9 cellular contexts compared by ENCODE assay signal in genomic region chrX:17377795-17378194, GRCh38. TPM values are rescaled to one million over a fixed set of nuclear protein-coding genes. Genes with fewer than 3 reads are reported as not detected.
A peak's percentile ranks its signal among the peaks of the same experiment; 100 is the strongest.
DNase-seq lines count a peak whose midpoint lies in the region; ATAC-seq and TF ChIP-seq lines count a peak whose summit lies in the region.
"Had no signal": no experiment of that assay in that cellular context is flagged by ENCODE, and none has a peak within 500 bp of the region (broad histone marks: within the 10 kb centered on the region; RNA-seq: fewer than 3 reads in every experiment).

No MANE protein-coding gene starts in this region.

- CTCF ChIA-PET in Caco-2 (lab: Charles Lee), result no interaction called here

- peak overlapping the region; percentile 70 for H3K4me3 Mint-ChIP-seq in Caco-2 (ENCODE audit: unreplicated experiment)
- peak overlapping the region; percentile 65 for H3K4me3 Mint-ChIP-seq in endodermal cell
- H3K4me3 Mint-ChIP-seq in osteocyte (ENCODE audit: unreplicated experiment), result peak overlapping the region; percentile 51

- in situ Hi-C loops in HAP-1 (cut with MboI; ENCODE audit: low sequenced_read_pairs), result loop anchor here (5.0 kb wide), 1 partner anchor 145 kb away; no protein-coding TSS in a partner anchor

- H3K4me1 ChIP-seq in Caco-2 (no peaks in the 10 kb centered on the region), endodermal cell (ENCODE audit: control insufficient read depth, insufficient read depth, low read length) (no peaks in the 10 kb centered on the region), HAP-1 (no peaks in the 10 kb centered on the region; the same call in 1 of the 2 replicates)

- TF ChIP-seq CTCF in Caco-2 (IDR thresholded peaks at IDR 0.05; ENCODE audit: insufficient read depth in 1 of 2, low read depth in 1 of 2, low read length in 1 of 2, severe bottlenecking in 1 of 2, unreplicated experiment in 1 of 2) (no peak), endodermal cell (conservative IDR thresholded peaks at IDR 0.05) (no peak), osteocyte (IDR thresholded peaks at IDR 0.05) (no peak)

- H3K9ac ChIP-seq in endodermal cell (ENCODE audit: extremely low read depth, low read length, poor library complexity, severe bottlenecking), result no peak overlapping the region

- H3K4me1 Mint-ChIP-seq in Caco-2 (ENCODE audit: low read depth, unreplicated experiment) (no peaks in the 10 kb centered on the region), endodermal cell (peaks cover 3% of the 10 kb centered on the region), osteocyte (ENCODE audit: unreplicated experiment) (peaks cover 11% of the 10 kb centered on the region)

- no peak overlapping the region for H3K27ac ChIP-seq in endodermal cell (ENCODE audit: low read depth, low read length)

- H3K36me3 Mint-ChIP-seq in Caco-2 (ENCODE audit: insufficient read depth, unreplicated experiment) (peaks cover 5% of the 10 kb centered on the region), endodermal cell (ENCODE audit: low read depth) (peaks cover 11% of the 10 kb centered on the region), osteocyte (ENCODE audit: unreplicated experiment) (no peaks in the 10 kb centered on the region)

- H3K27me3 ChIP-seq in Caco-2 (replicated peaks; ENCODE audit: control insufficient read depth, insufficient read depth, low read length), result no peaks in the 10 kb centered on the region; the same call in 1 of the 2 replicates
- H3K27me3 ChIP-seq in endodermal cell (ENCODE audit: control insufficient read depth, insufficient read depth, low read length, poor library complexity, severe bottlenecking), result peaks cover 25% of the 10 kb centered on the region
- peaks cover 58% of the 10 kb centered on the region for H3K27me3 ChIP-seq in HAP-1 (ENCODE audit: low read depth)

- intact Hi-C loops in Caco-2 (cut with micrococcal nuclease; ENCODE audit: unreplicated experiment), result loop anchor here (5.0 kb wide), 1 partner anchor 135 kb away; no protein-coding TSS in a partner anchor

- H3K4me3 ChIP-seq in Caco-2 (ENCODE audit: low read depth, low read length) (no peak overlapping the region), endodermal cell (ENCODE audit: low read length) (peak overlapping the region; percentile 82), HAP-1 (no peak overlapping the region)
- no peak overlapping the region for H3K4me3 ChIP-seq in Jurkat, Clone E6-1 (ENCODE audit: low read length)

- ATAC-seq in GM19455 (IDR thresholded peaks at IDR 0.05; ENCODE audit: unreplicated experiment), result no peak
- no peak for ATAC-seq in HG03135 (IDR thresholded peaks at IDR 0.05; ENCODE audit: unreplicated experiment)

- H3K9me3 Mint-ChIP-seq in Caco-2 (ENCODE audit: unreplicated experiment) (peaks cover 13% of the 10 kb centered on the region), endodermal cell (peaks cover 21% of the 10 kb centered on the region), osteocyte (ENCODE audit: unreplicated experiment) (peaks cover 18% of the 10 kb centered on the region)

- H3K27ac Mint-ChIP-seq in Caco-2 (ENCODE audit: unreplicated experiment) (no peak overlapping the region), endodermal cell (no peak overlapping the region), osteocyte (ENCODE audit: unreplicated experiment) (no peak overlapping the region)

- no peaks in the 10 kb centered on the region for H3K36me3 ChIP-seq in Caco-2 (ENCODE audit: control insufficient read depth, insufficient read depth, low read length)
- no peaks in the 10 kb centered on the region for H3K36me3 ChIP-seq in endodermal cell (ENCODE audit: control insufficient read depth, insufficient read depth, low read length)
- no peaks in the 10 kb centered on the region for H3K36me3 ChIP-seq in HAP-1 (replicated peaks)

- no peaks in the 10 kb centered on the region for H3K9me3 ChIP-seq in Caco-2
- H3K9me3 ChIP-seq in endodermal cell (ENCODE audit: control insufficient read depth, low read length), result peaks cover 12% of the 10 kb centered on the region
- H3K9me3 ChIP-seq in HAP-1, result no peaks in the 10 kb centered on the region

- POLR2A ChIA-PET in Caco-2 (lab: Charles Lee), result no interaction called here

- no peak for DNase-seq in Caco-2
- DNase-seq in Jurkat, Clone E6-1 (ENCODE audit: low read depth, low spot score), result peak; percentile 46
- no peak for DNase-seq in endodermal cell
- DNase-seq in osteocyte (ENCODE audit: extremely low spot score, unreplicated experiment), result no peak
- no peak for DNase-seq in DMS79 treated with DMSO at 0.1 percent for 48 hours (lab: John Stamatoyannopoulos, UW)
- no peak for DNase-seq in HAP-1 (ENCODE audit: low spot score in 2 of 2)
- DNase-seq: dermis blood vessel endothelial cell had no signal

- 29% methylated on average over 9 of the region's 9 CpGs; no CpG with 5 or more reads in 1 of the 2 experiments for WGBS in endodermal cell (ENCODE audit: insufficient coverage in 1 of 2, insufficient read length in 1 of 2), 2 experiments

- peaks cover 6% of the 10 kb centered on the region for H3K27me3 Mint-ChIP-seq in Caco-2 (ENCODE audit: insufficient read depth, unreplicated experiment)
- H3K27me3 Mint-ChIP-seq in endodermal cell (ENCODE audit: insufficient read depth), result peaks cover 47% of the 10 kb centered on the region
- peaks cover 50% of the 10 kb centered on the region for H3K27me3 Mint-ChIP-seq in osteocyte (ENCODE audit: unreplicated experiment)

- BruUV-seq in Caco-2 (replicated peaks; lab: Mats Ljungman, UMichigan), result no TSS peak

RNA-seq across cellular contexts. Expression of gene NHS, which starts 2.8 kb away (rescaled TPM):
- total RNA-seq in Caco-2 (2022) (2.2 and 2.5 TPM in 2 replicates), endodermal cell (1 to 10 TPM; 6.0 to 7.3 TPM), osteocyte (4.3 and 7.0 TPM in 2 replicates)
- polyA plus RNA-seq in Jurkat, Clone E6-1 (2012; ENCODE audit: insufficient read depth, insufficient read length), result not detected
- 6.5 TPM for polyA plus RNA-seq in endodermal cell (2013, experiment 1 of 2)
- polyA plus RNA-seq in endodermal cell (2013, experiment 2 of 2), result 6.1 TPM
